ENCODE assay signal across 9 cellular contexts in the genomic region with DNA sequence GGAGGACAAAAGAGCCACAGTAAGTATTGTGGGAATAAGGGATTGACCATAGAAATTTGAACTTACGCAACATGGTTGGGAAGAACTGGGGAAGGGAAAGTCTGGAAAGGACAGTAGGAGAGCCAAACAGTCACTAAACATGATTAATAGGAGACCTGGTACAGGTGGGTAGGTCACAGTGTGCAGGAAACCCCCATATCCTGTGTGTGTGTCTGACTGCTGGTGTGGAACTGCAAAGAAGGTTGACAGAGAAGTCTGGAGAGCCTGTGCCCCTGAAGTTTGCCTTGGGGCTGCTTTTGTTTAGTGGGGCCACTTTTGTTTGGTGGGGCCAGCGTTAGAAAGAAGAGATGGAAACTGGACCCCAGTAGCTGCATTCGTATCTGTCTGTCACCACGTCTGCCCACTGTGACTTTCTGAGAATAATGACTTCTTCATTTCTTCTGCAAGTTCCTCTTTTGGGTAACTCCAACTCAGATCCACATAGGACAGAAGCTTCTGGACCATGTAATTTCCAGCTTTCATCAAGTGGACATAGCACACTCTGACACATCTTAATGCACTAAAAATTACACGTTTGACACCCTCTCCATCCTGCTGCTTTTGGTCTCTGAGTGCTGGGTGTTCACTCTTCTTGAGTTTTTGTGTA.
DNase-seq lines count a peak whose midpoint lies in the region; ATAC-seq and TF ChIP-seq lines count a peak whose summit lies in the region.
"Had no signal": no experiment of that assay in that cellular context is flagged by ENCODE, and none has a peak within 500 bp of the region (broad histone marks: within the 10 kb centered on the region; RNA-seq: fewer than 3 reads in every experiment).

No MANE protein-coding gene starts in this region.

- H3K4me1 Mint-ChIP-seq in naive B cell (peaks cover 5 to 12% (median 10%) of the 10 kb centered on the region in 3 donors), endodermal cell (no peaks in the 10 kb centered on the region)
- no peaks in the 10 kb centered on the region for H3K4me1 Mint-ChIP-seq in activated naive CD4-positive, alpha-beta T cell treated with anti-CD3 and anti-CD28 coated beads, Interleukin-2, amount 10 ng/mL, durations not matched to agents 7 days and 5 days

- H3K9me3 Mint-ChIP-seq in naive B cell: peaks cover 0 to 4% (median 0%) of the 10 kb centered on the region in 7 donors
- H3K9me3 Mint-ChIP-seq in activated naive CD4-positive, alpha-beta T cell treated with anti-CD3 and anti-CD28 coated beads, Interleukin-2, amount 10 ng/mL, durations not matched to agents 7 days and 5 days: no peaks in the 10 kb centered on the region
- H3K9me3 Mint-ChIP-seq in endodermal cell: no peaks in the 10 kb centered on the region

- 91 to 97% methylated on average over 5 of the region's 5 CpGs for WGBS in endodermal cell (ENCODE audit: insufficient coverage in 1 of 2, insufficient read length in 1 of 2), 2 experiments

- H3K4me3 ChIP-seq in endodermal cell (ENCODE audit: low read length): no peak overlapping the region

- ATAC-seq in GM18873 (IDR thresholded peaks at IDR 0.05; ENCODE audit: low FRiP score, unreplicated experiment) (peak; percentile 84), HG02588 (IDR thresholded peaks at IDR 0.05; ENCODE audit: unreplicated experiment) (peak; percentile 63), HG03469 (IDR thresholded peaks at IDR 0.05; ENCODE audit: unreplicated experiment) (peak; percentile 86), naive B cell (ENCODE audit: low read depth in 2 of 2) (peak; percentile 58 to 83), left lobe of liver (no peak)
- ATAC-seq: Panc1 had no signal

- H3K36me3 Mint-ChIP-seq in naive B cell (no peaks in the 10 kb centered on the region), endodermal cell (ENCODE audit: low read depth) (no peaks in the 10 kb centered on the region)
- no peaks in the 10 kb centered on the region for H3K36me3 Mint-ChIP-seq in activated naive CD4-positive, alpha-beta T cell treated with anti-CD3 and anti-CD28 coated beads, Interleukin-2, amount 10 ng/mL, durations not matched to agents 7 days and 5 days

- H3K27me3 ChIP-seq in endodermal cell (ENCODE audit: control insufficient read depth, insufficient read depth, low read length, poor library complexity, severe bottlenecking): no peaks in the 10 kb centered on the region

- peak overlapping the region in 3 of 6 donors; percentile 4 to 53 (median 4) for H3K27ac Mint-ChIP-seq in naive B cell
- no peak overlapping the region for H3K27ac Mint-ChIP-seq in activated naive CD4-positive, alpha-beta T cell treated with anti-CD3 and anti-CD28 coated beads, Interleukin-2, amount 10 ng/mL, durations not matched to agents 7 days and 5 days
- H3K27ac Mint-ChIP-seq in endodermal cell: no peak overlapping the region

- CTCF ChIA-PET in activated naive CD4-positive, alpha-beta T cell treated with anti-CD3 and anti-CD28 coated beads, Interleukin-2, amount 10 ng/mL, durations not matched to agents 7 days and 5 days (lab: Charles Lee): no interaction called here

- DNase-seq in naive B cell (peak; percentile 2), middle frontal gyrus (ENCODE audit: extremely low spot score, low spot score) (no peak), left lobe of liver (ENCODE audit: low spot score) (no peak), endodermal cell (no peak)
- no peak for DNase-seq in activated naive CD4-positive, alpha-beta T cell treated with anti-CD3 and anti-CD28 coated beads, Interleukin-2, amount 10 ng/mL, durations not matched to agents 7 days and 5 days

- peaks cover 4 to 8% (median 4%) of the 10 kb centered on the region in 3 donors for H3K27me3 Mint-ChIP-seq in naive B cell
- no peaks in the 10 kb centered on the region for H3K27me3 Mint-ChIP-seq in activated naive CD4-positive, alpha-beta T cell treated with anti-CD3 and anti-CD28 coated beads, Interleukin-2, amount 10 ng/mL, durations not matched to agents 7 days and 5 days
- peaks cover 4% of the 10 kb centered on the region for H3K27me3 Mint-ChIP-seq in endodermal cell (ENCODE audit: insufficient read depth)

- no peaks in the 10 kb centered on the region for H3K4me1 ChIP-seq in endodermal cell (ENCODE audit: control insufficient read depth, insufficient read depth, low read length)

- no peaks in the 10 kb centered on the region for H3K36me3 ChIP-seq in endodermal cell (ENCODE audit: control insufficient read depth, insufficient read depth, low read length)

- no peak overlapping the region for H3K9ac ChIP-seq in endodermal cell (ENCODE audit: extremely low read depth, low read length, poor library complexity, severe bottlenecking)

- no peaks in the 10 kb centered on the region for H3K9me3 ChIP-seq in endodermal cell (ENCODE audit: control insufficient read depth, low read length)

- no peak overlapping the region for H3K27ac ChIP-seq in endodermal cell (ENCODE audit: low read depth, low read length)

- peak overlapping the region in 3 of 8 donors; percentile 5 to 62 (median 40) for H3K4me3 Mint-ChIP-seq in naive B cell
- H3K4me3 Mint-ChIP-seq in activated naive CD4-positive, alpha-beta T cell treated with anti-CD3 and anti-CD28 coated beads, Interleukin-2, amount 10 ng/mL, durations not matched to agents 7 days and 5 days: no peak overlapping the region
- H3K4me3 Mint-ChIP-seq in endodermal cell: no peak overlapping the region

- no peak for TF ChIP-seq CTCF in endodermal cell (conservative IDR thresholded peaks at IDR 0.05)
